Comparison of ENCODE assay signal across 8 cellular contexts in genomic region chr10:121974019-121974534, GRCh38. TPM values are rescaled to one million over a fixed set of nuclear protein-coding genes. Genes with fewer than 3 reads are reported as not detected.
DNase-seq lines count a peak whose midpoint lies in the region; ATAC-seq, FAIRE-seq and TF ChIP-seq lines count a peak whose summit lies in the region.

No MANE protein-coding gene starts in this region.

- peaks cover 0 to 32% (median 5%) of the 10 kb centered on the region in 3 donors for H3K36me3 ChIP-seq in tibial nerve

- DNase-seq in GM18507 (ENCODE audit: extremely low spot score, insufficient read length, low read depth) (no peak), tibial nerve (ENCODE audit: low spot score in 2 of 2) (no peak), HEK293T (ENCODE audit: extremely low spot score) (no peak), G401 (ENCODE audit: low spot score) (no peak)
- no peak for DNase-seq in activated naive CD4-positive, alpha-beta T cell treated with anti-CD3 and anti-CD28 coated beads, Interleukin-2, amount 50 U/mL, for 72 hours (ENCODE audit: low spot score in 2 of 2)

- H3K27me3 ChIP-seq in layer of hippocampus (ENCODE audit: control insufficient read depth, insufficient read depth, low read length): no peaks in the 10 kb centered on the region
- H3K27me3 ChIP-seq in tibial nerve: no peaks in the 10 kb centered on the region

- H3K27ac Mint-ChIP-seq in activated naive CD4-positive, alpha-beta T cell treated with anti-CD3 and anti-CD28 coated beads, Interleukin-2, amount 50 U/mL, for 72 hours: peak overlapping the region; percentile 55 to 70

- H3K9me3 ChIP-seq in tibial nerve: no peaks in the 10 kb centered on the region

- H3K9me3 Mint-ChIP-seq in activated naive CD4-positive, alpha-beta T cell treated with anti-CD3 and anti-CD28 coated beads, Interleukin-2, amount 50 U/mL, for 72 hours: peaks cover 0 to 5% of the 10 kb centered on the region in 2 donors

- no peak for TF ChIP-seq EP300 in tibial nerve (IDR thresholded peaks at IDR 0.05)

- H3K4me3 ChIP-seq in tibial nerve: peak overlapping the region; percentile 70 to 100 (median 84)

- 8 to 12% methylated on average over 19 to 21 of the region's 21 CpGs for WGBS in tibial nerve, 2 donors

- POLR2A ChIA-PET in HEK293T (lab: Yijun Ruan, JAX): interaction anchor here (0.8 to 2.9 kb wide), 9 partner anchors 13 to 141 kb away, joined by 3 to 11 read pairs (median 3); partner anchors contain the start of gene ATE1

- peaks cover 5 to 11% of the 10 kb centered on the region in 2 donors for H3K36me3 Mint-ChIP-seq in activated naive CD4-positive, alpha-beta T cell treated with anti-CD3 and anti-CD28 coated beads, Interleukin-2, amount 50 U/mL, for 72 hours

- TF ChIP-seq CTCF in tibial nerve (IDR thresholded peaks at IDR 0.05): no peak

- CTCF ChIA-PET in HEK293T (lab: Yijun Ruan, JAX): no interaction called here

- peak overlapping the region; percentile 88 for H3K27ac ChIP-seq in layer of hippocampus (ENCODE audit: low read depth, low read length)
- peak overlapping the region; percentile 89 to 99 (median 94) for H3K27ac ChIP-seq in tibial nerve

- in situ Hi-C loops in G401 (cut with HindIII; ENCODE audit: low sequenced_read_pairs): no loop called here

- no peak for TF ChIP-seq POLR2A in tibial nerve (IDR thresholded peaks at IDR 0.05)

- peak; percentile 17 for ATAC-seq in HG03064 (IDR thresholded peaks at IDR 0.05; ENCODE audit: low read depth, unreplicated experiment)
- ATAC-seq in activated naive CD4-positive, alpha-beta T cell treated with anti-CD3 and anti-CD28 coated beads, Interleukin-2, amount 50 U/mL, for 72 hours: peak in 1 of 2 donors; percentile 19
- no peak for ATAC-seq in HG03457 (IDR thresholded peaks at IDR 0.05; ENCODE audit: unreplicated experiment)

- H3K4me1 ChIP-seq in tibial nerve: peaks cover 0 to 25% (median 11%) of the 10 kb centered on the region in 4 donors

- FAIRE-seq in GM18507 (lab: Jason Lieb, UNC): peak; percentile 5

TF ChIP-seq in HEK293T, 16 proteins besides CTCF, POLR2A, EP300 and RAD21:
- TF ChIP-seq TARDBP (IDR thresholded peaks at IDR 0.05) (no peak), SUZ12 (IDR thresholded peaks at IDR 0.05) (no peak), LEF1 (IDR thresholded peaks at IDR 0.05; ENCODE audit: borderline replicate concordance) (no peak), HDGF (IDR thresholded peaks at IDR 0.05; ENCODE audit: borderline replicate concordance) (no peak), FOXM1 (IDR thresholded peaks at IDR 0.05; ENCODE audit: borderline replicate concordance) (no peak), ZNF384 (IDR thresholded peaks at IDR 0.05) (no peak), L3MBTL2 (conservative IDR thresholded peaks at IDR 0.05) (no peak; the same call in none of the 2 replicates), ARNT (IDR thresholded peaks at IDR 0.05) (no peak), FOXA1 (IDR thresholded peaks at IDR 0.05) (no peak), ELF4 (IDR thresholded peaks at IDR 0.05) (no peak)
TF ChIP-seq in HEK293T: peak in this region for 0.

RNA-seq across cellular contexts. Expression of gene NSMCE4A, which starts 0.9 kb away (rescaled TPM):
- 10 to 100 TPM; 36.0 to 46.8 TPM for total RNA-seq in activated naive CD4-positive, alpha-beta T cell treated with anti-CD3 and anti-CD28 coated beads, Interleukin-2, amount 50 U/mL, for 72 hours
- 100 to 1,000 TPM in 1 of 4 donors, 10 to 100 TPM in 3; 70.1 to 102 (median 82.4) TPM for total RNA-seq in tibial nerve
- 148 and 167 TPM in 2 replicates for total RNA-seq in G401 (2014; rRNA removed; shearing (Covaris generic))

RNA-seq across cellular contexts. Expression of gene TACC2, which starts 14.9 kb away (rescaled TPM):
- total RNA-seq in activated naive CD4-positive, alpha-beta T cell treated with anti-CD3 and anti-CD28 coated beads, Interleukin-2, amount 50 U/mL, for 72 hours: not detected
- total RNA-seq in tibial nerve: 10 to 100 TPM; 31.0 to 52.5 (median 42.2) TPM
- total RNA-seq in G401 (2014; rRNA removed; shearing (Covaris generic)): 5.5 and 6.6 TPM in 2 replicates

RNA-seq across cellular contexts. Expression of gene ATE1, which starts 46.2 kb away (rescaled TPM):
- total RNA-seq in activated naive CD4-positive, alpha-beta T cell treated with anti-CD3 and anti-CD28 coated beads, Interleukin-2, amount 50 U/mL, for 72 hours: 10 to 100 TPM in 1 of 2 donors, 1 to 10 TPM in 1; 9.0 to 18.6 TPM
- total RNA-seq in tibial nerve: 10 to 100 TPM; 18.3 to 24.5 (median 23.5) TPM
- total RNA-seq in G401 (2014; rRNA removed; shearing (Covaris generic)): 35.6 and 58.1 TPM in 2 replicates
